22 cellular contexts compared by ENCODE assay signal in the genomic region with DNA sequence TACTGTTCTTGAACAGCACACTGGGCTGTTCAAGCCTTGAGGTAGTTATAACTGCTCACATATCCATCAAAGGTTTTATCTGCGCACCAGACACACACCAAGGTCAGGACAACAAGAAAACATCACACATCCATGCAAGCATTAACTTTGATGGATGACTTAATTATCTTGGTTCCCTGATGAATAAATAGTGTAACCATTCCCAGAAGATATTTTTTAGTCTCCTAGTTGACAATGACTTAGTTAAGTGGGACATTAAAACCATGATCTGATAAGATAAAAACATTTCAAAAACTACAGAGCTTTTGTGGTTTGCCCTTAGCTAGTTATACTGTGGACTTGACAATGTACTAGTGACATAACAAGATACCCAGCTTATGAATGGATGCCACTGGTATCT.
"Had no signal": no experiment of that assay in that cellular context is flagged by ENCODE, and none has a peak within 500 bp of the region (broad histone marks: within the 10 kb centered on the region; RNA-seq: fewer than 3 reads in every experiment).

No MANE protein-coding gene starts in this region.

- H3K27ac ChIP-seq: left lung, ovary, skin epidermis, tibial nerve, uterus had no signal

- DNase-seq: hippocampal formation; kidney glomerular epithelial cell; left cardiac atrium; left lung; midbrain; mucosa of descending colon; naive thymus-derived CD4-positive, alpha-beta T cell; ovary; right cardiac atrium; stimulated activated CD4-positive, alpha-beta T cell treated with anti-CD3 and anti-CD28 coated beads, Interleukin-12 subunit alpha, Interleukin-12 subunit beta, amount 100 ng/mL, for 4 hours; stimulated activated CD4-positive, alpha-beta T cell treated with anti-CD3 and anti-CD28 coated beads, Interleukin-15, amount 100 ng/mL, for 24 hours; stimulated activated CD4-positive, alpha-beta T cell treated with anti-CD3 and anti-CD28 coated beads, Interleukin-2, amount 100 ng/mL, for 24 hours; stimulated activated CD4-positive, alpha-beta T cell treated with anti-CD3 and anti-CD28 coated beads, Interleukin-4, amount 100 ng/mL, for 24 hours; stimulated activated naive CD4-positive, alpha-beta T cell; substantia nigra; uterus had no signal

- H3K36me3 ChIP-seq: left lung, ovary, tibial nerve, uterus had no signal

- H3K4me1 ChIP-seq: left lung, tibial nerve, uterus had no signal

- ATAC-seq: left cardiac atrium; left lung; mucosa of descending colon; naive thymus-derived CD4-positive, alpha-beta T cell; natural killer cell treated with Interleukin-12 subunit alpha and Interleukin-12 subunit beta and Interleukin-15 and Interleukin-18, amount 100 ng/mL, for 72 hours; right cardiac atrium; sciatic nerve; stimulated activated effector memory CD8-positive, alpha-beta T cell treated with anti-CD3 and anti-CD28 coated beads, Interleukin-12 subunit alpha, Interleukin-12 subunit beta, amount 100 ng/mL, for 72 hours had no signal

- H3K4me3 ChIP-seq: left lung, lung, mucosa of descending colon, ovary, skin epidermis, tibial nerve, uterus had no signal

- H3K27me3 ChIP-seq: left lung, ovary, tibial nerve, uterus had no signal

- H3K9me3 ChIP-seq: left lung, mucosa of descending colon, ovary, uterus had no signal
